8 cellular contexts compared by ENCODE assay signal in genomic region chr15:72155635-72156616, GRCh38. TPM values are rescaled to one million over a fixed set of nuclear protein-coding genes. Genes with fewer than 3 reads are reported as not detected.
DNase-seq lines count a peak whose midpoint lies in the region; ATAC-seq and TF ChIP-seq lines count a peak whose summit lies in the region.

No MANE protein-coding gene starts in this region.

- H3K4me1 ChIP-seq in GM23248 (ENCODE audit: insufficient read depth) = 0 out of 2 replicates have a peak, but pooled peaks cover 6% of the 10 kb centered on the region

- 1 to 3% methylated on average over 19 of the region's 19 CpGs for WGBS in GM23248 (ENCODE audit: low coverage in 1 of 2, low lambda C conversion rate in 2 of 2, missing lambda C conversion rate in 2 of 2), 2 experiments

- no peaks in the 10 kb centered on the region for H3K36me3 ChIP-seq in GM23248 (ENCODE audit: low read depth)

- no peaks in the 10 kb centered on the region for H3F3A ChIP-seq in GM23248 (ENCODE audit: insufficient read depth)

- no peaks in the 10 kb centered on the region for H4K20me1 ChIP-seq in GM23248 (ENCODE audit: insufficient read depth)

- peaks cover 22% of the 10 kb centered on the region for H3K27me3 Mint-ChIP-seq in progenitor cell of endocrine pancreas
- H3K27me3 Mint-ChIP-seq in type B pancreatic cell = no peaks in the 10 kb centered on the region

- H3K4me1 Mint-ChIP-seq in progenitor cell of endocrine pancreas (ENCODE audit: low read depth) = peaks cover 4% of the 10 kb centered on the region
- H3K4me1 Mint-ChIP-seq in type B pancreatic cell (ENCODE audit: unreplicated experiment) = peaks cover 10% of the 10 kb centered on the region

- H3K9me3 Mint-ChIP-seq in progenitor cell of endocrine pancreas (ENCODE audit: low read depth) = no peaks in the 10 kb centered on the region
- H3K9me3 Mint-ChIP-seq in type B pancreatic cell = no peaks in the 10 kb centered on the region

- in situ Hi-C loops in GM23248 (cut with MboI) = loop anchor here (25.0 kb wide), 1 partner anchor 694 kb away; no protein-coding TSS in a partner anchor

- no peaks in the 10 kb centered on the region for H3K27me3 ChIP-seq in GM23248 (replicated peaks; ENCODE audit: insufficient read depth)

- H3K27ac Mint-ChIP-seq in progenitor cell of endocrine pancreas = no peak overlapping the region
- peak overlapping the region; percentile 62 for H3K27ac Mint-ChIP-seq in type B pancreatic cell

- H3K4me3 ChIP-seq in GM23248 = peak overlapping the region; percentile 79

- H2AFZ ChIP-seq in GM23248 = peak overlapping the region; percentile 93

- no peak overlapping the region for H3K27ac ChIP-seq in GM23248

- peak; percentile 88 for TF ChIP-seq CTCF in progenitor cell of endocrine pancreas (IDR thresholded peaks at IDR 0.05; ENCODE audit: unreplicated experiment)
- peak; percentile 93 for TF ChIP-seq CTCF in type B pancreatic cell (conservative IDR thresholded peaks at IDR 0.05)

- peak overlapping the region; percentile 99 for H3K4me2 ChIP-seq in GM23248 (ENCODE audit: unreplicated experiment)

- H3K9me2 ChIP-seq in GM23248 (ENCODE audit: insufficient read depth) = no peaks in the 10 kb centered on the region

- H3K36me3 Mint-ChIP-seq in progenitor cell of endocrine pancreas (ENCODE audit: insufficient read depth) (no peaks in the 10 kb centered on the region), type B pancreatic cell (no peaks in the 10 kb centered on the region)

- ATAC-seq in left cardiac atrium = peak; percentile 91 to 97

- peak overlapping the region; percentile 43 for H3K9ac ChIP-seq in GM23248

- no peaks in the 10 kb centered on the region for H3K79me2 ChIP-seq in GM23248 (ENCODE audit: insufficient read depth)

- H3K9me3 ChIP-seq in GM23248 (ENCODE audit: low read depth) = no peaks in the 10 kb centered on the region

- intact Hi-C loops in left cardiac atrium (cut with DNase I) = loop anchor here in 1 of 2 donors (5.0 kb wide), 1 partner anchor 414 kb away; no protein-coding TSS in a partner anchor

- DNase-seq in CMK (ENCODE audit: low read depth) = peak; percentile 51
- peak; percentile 85 for DNase-seq in GM23248
- DNase-seq in NCI-H1105 (lab: John Stamatoyannopoulos, UW) = peak; percentile 86
- DNase-seq in T follicular helper cell (ENCODE audit: low read depth) = peak; percentile 71
- DNase-seq in amniotic epithelial cell (ENCODE audit: low read depth) = peak; percentile 65
- DNase-seq in left cardiac atrium = peak; percentile 87
- DNase-seq in progenitor cell of endocrine pancreas (ENCODE audit: low spot score, unreplicated experiment) = peak; percentile 76
- DNase-seq in type B pancreatic cell (ENCODE audit: extremely low spot score, unreplicated experiment) = no peak

- H3K4me3 Mint-ChIP-seq in progenitor cell of endocrine pancreas (ENCODE audit: low read depth) = peak overlapping the region; percentile 60
- peak overlapping the region; percentile 80 for H3K4me3 Mint-ChIP-seq in type B pancreatic cell

RNA-seq across cellular contexts. Expression of gene SENP8, which starts 37.7 kb away (rescaled TPM):
- total RNA-seq in GM23248 (2014; rRNA removed; shearing (Covaris generic)) = 2.5 and 2.8 TPM in 2 replicates
- polyA plus RNA-seq in GM23248 (2016; fragmentation: Nextera tagmentation; extraction: Ambion mirVana) = 3.8 and 4.0 TPM in 2 replicates
- total RNA-seq in left cardiac atrium (1 to 10 TPM; 3.6 to 4.7 TPM), progenitor cell of endocrine pancreas (4.7 and 5.1 TPM in 2 replicates), type B pancreatic cell (ENCODE audit: low replicate concordance) (4.9 and 6.1 TPM in 2 replicates)

RNA-seq across cellular contexts. Expression of gene MYO9A, which starts 38.0 kb away (rescaled TPM):
- 20.4 and 22.6 TPM in 2 replicates for total RNA-seq in GM23248 (2014; rRNA removed; shearing (Covaris generic))
- 10.6 and 11.2 TPM in 2 replicates for polyA plus RNA-seq in GM23248 (2016; fragmentation: Nextera tagmentation; extraction: Ambion mirVana)
- 10 to 100 TPM; 30.3 to 31.8 TPM for total RNA-seq in left cardiac atrium
- total RNA-seq in progenitor cell of endocrine pancreas = 28.3 and 32.0 TPM in 2 replicates
- 42.4 and 43.4 TPM in 2 replicates for total RNA-seq in type B pancreatic cell (ENCODE audit: low replicate concordance)

RNA-seq across cellular contexts. Expression of gene GRAMD2A, which starts 41.7 kb away (rescaled TPM):
- not detected in 2 replicates for total RNA-seq in GM23248 (2014; rRNA removed; shearing (Covaris generic))
- not detected in 2 replicates for polyA plus RNA-seq in GM23248 (2016; fragmentation: Nextera tagmentation; extraction: Ambion mirVana)
- not detected for total RNA-seq in left cardiac atrium
- total RNA-seq in progenitor cell of endocrine pancreas = 4.0 and 5.0 TPM in 2 replicates
- total RNA-seq in type B pancreatic cell (ENCODE audit: low replicate concordance) = 6.0 and 15.5 TPM in 2 replicates
